8 cellular contexts compared by ENCODE assay signal in genomic region chr15:48178612-48178931, GRCh38. TPM values are rescaled to one million over a fixed set of nuclear protein-coding genes. Genes with fewer than 3 reads are reported as not detected.
DNase-seq lines count a peak whose midpoint lies in the region; ATAC-seq and TF ChIP-seq lines count a peak whose summit lies in the region.
"Had no signal": no experiment of that assay in that cellular context is flagged by ENCODE, and none has a peak within 500 bp of the region (broad histone marks: within the 10 kb centered on the region; RNA-seq: fewer than 3 reads in every experiment).

No MANE protein-coding gene starts in this region.

- H3K79me2 ChIP-seq in hepatocyte, result peaks cover 25% of the 10 kb centered on the region

- H2AFZ ChIP-seq in hepatocyte, result peak overlapping the region; percentile 39

- H3K36me3 ChIP-seq in WERI-Rb-1, result peaks cover 2% of the 10 kb centered on the region; the same call in 1 of the 2 replicates
- no peaks in the 10 kb centered on the region for H3K36me3 ChIP-seq in hepatocyte (replicated peaks; ENCODE audit: insufficient read depth, low read depth)
- H3K36me3 ChIP-seq: SJSA1 had no signal

- no peaks in the 10 kb centered on the region for H4K20me1 ChIP-seq in hepatocyte (ENCODE audit: insufficient read depth, poor library complexity, severe bottlenecking)

- DNase-seq in WERI-Rb-1 (no peak), hepatocyte (ENCODE audit: low spot score) (no peak)
- DNase-seq in activated CD4-positive, CD25-positive, alpha-beta regulatory T cell (lab: John Stamatoyannopoulos, UW), result no peak
- DNase-seq in NK-92 treated with Interleukin-12 subunit alpha and Interleukin-12 subunit beta, amount 100 ng/mL, for 24 hours (lab: John Stamatoyannopoulos, UW), result no peak

- H3K27me3 ChIP-seq in WERI-Rb-1 (ENCODE audit: insufficient read depth, low read depth, severe bottlenecking), result no peaks in the 10 kb centered on the region
- H3K27me3 ChIP-seq in hepatocyte, result peaks cover 12% of the 10 kb centered on the region

- ATAC-seq in GM18517 (IDR thresholded peaks at IDR 0.05; ENCODE audit: unreplicated experiment) (peak; percentile 2), HG03025 (IDR thresholded peaks at IDR 0.05; ENCODE audit: low FRiP score, unreplicated experiment) (no peak)

- H3K9me3 ChIP-seq in WERI-Rb-1 (ENCODE audit: severe bottlenecking), result no peaks in the 10 kb centered on the region
- H3K9me3 ChIP-seq in hepatocyte (ENCODE audit: low read depth), result no peaks in the 10 kb centered on the region
- H3K9me3 ChIP-seq: SJSA1 had no signal

- H3K4me3 ChIP-seq in WERI-Rb-1 (ENCODE audit: low read depth, low read length) (peak overlapping the region; percentile 75), hepatocyte (peak overlapping the region; percentile 12), skin epidermis (peak overlapping the region in 5 of 7 experiments; percentile 29 to 51 (median 47))

- TF ChIP-seq CTCF in WERI-Rb-1 (IDR thresholded peaks at IDR 0.05; ENCODE audit: low read depth, low read length) (no peak), hepatocyte (IDR thresholded peaks at IDR 0.05; ENCODE audit: poor library complexity) (no peak)

- no peaks in the 10 kb centered on the region for H3K9me2 ChIP-seq in hepatocyte (replicated peaks; ENCODE audit: insufficient read depth)

- no peaks in the 10 kb centered on the region for H3K4me1 ChIP-seq in hepatocyte (ENCODE audit: insufficient read depth)

- WGBS in hepatocyte (ENCODE audit: low lambda C conversion rate, missing lambda C conversion rate), result 77% methylated on average over 1 of the region's 1 CpG

- H3K27ac ChIP-seq in WERI-Rb-1 (peak overlapping the region; percentile 98), hepatocyte (peak overlapping the region; percentile 69), skin epidermis (no peak overlapping the region)

- peak overlapping the region; percentile 84 for H3K4me2 ChIP-seq in hepatocyte

RNA-seq across cellular contexts. Expression of gene MYEF2, which starts 0.5 kb away (rescaled TPM):
- total RNA-seq in hepatocyte, result 16.2 and 26.9 TPM in 2 replicates
- 10.6 and 11.7 TPM in 2 replicates for polyA plus RNA-seq in hepatocyte

RNA-seq across cellular contexts. Expression of gene CTXN2, which starts 12.9 kb away (rescaled TPM):
- 0.12 TPM in 1 of 2 replicates, not detected in the other for total RNA-seq in hepatocyte
- not detected in 2 replicates for polyA plus RNA-seq in hepatocyte
- total RNA-seq: SJSA1 had no signal

RNA-seq across cellular contexts. Expression of gene SLC12A1, which starts 27.5 kb away (rescaled TPM):
- total RNA-seq in hepatocyte, result not detected in 2 replicates
- polyA plus RNA-seq in hepatocyte, result not detected in 2 replicates
- total RNA-seq: SJSA1 had no signal

RNA-seq across cellular contexts. Expression of gene SLC24A5, which starts 57.8 kb away (rescaled TPM):
- not detected in 2 replicates for total RNA-seq in hepatocyte
- not detected in 2 replicates for polyA plus RNA-seq in hepatocyte
- total RNA-seq: SJSA1 had no signal

Comparison
In these comparisons a context has a peak if more than half of its experiments do, and no peak if none do; other contexts are left out.
1. H3K27ac ChIP-seq: peak in WERI-Rb-1 (single experiment) and hepatocyte (single experiment); none in skin epidermis (0 of 21).
2. H3K4me3 ChIP-seq: peak in every context shown above with its lines; median percentile 75 in WERI-Rb-1; 47 in skin epidermis; 12 in hepatocyte.